29 cellular contexts compared by ENCODE assay signal in genomic region chr6:72659754-72660153, GRCh38.
"Had no signal": no experiment of that assay in that cellular context is flagged by ENCODE, and none has a peak within 500 bp of the region (broad histone marks: within the 10 kb centered on the region; RNA-seq: fewer than 3 reads in every experiment).

No MANE protein-coding gene starts in this region.

- H3K4me3 ChIP-seq: stomach, suprapubic skin, testis, thoracic aorta, thyroid gland, tibial artery, tibial nerve, transverse colon, upper lobe of left lung, upper lobe of right lung, uterus, vagina had no signal

- H3K36me3 Mint-ChIP-seq: stimulated activated effector memory CD8-positive, alpha-beta T cell treated with anti-CD3 and anti-CD28 coated beads, Interleukin-12 subunit alpha, Interleukin-12 subunit beta, amount 100 ng/mL, for 72 hours; type B pancreatic cell had no signal

- H3K9me3 Mint-ChIP-seq: stimulated activated effector memory CD8-positive, alpha-beta T cell treated with anti-CD3 and anti-CD28 coated beads, Interleukin-12 subunit alpha, Interleukin-12 subunit beta, amount 100 ng/mL, for 72 hours; stimulated activated memory B cell treated with anti-CD40 and anti-IgM and Interleukin-4, amounts not matched to agents 10 μg/mL and 1 μg/mL and 100 μg/mL, for 72 hours; stimulated activated naive B cell treated with anti-CD40 and anti-IgM and Interleukin-4, amounts not matched to agents 10 μg/mL and 1 μg/mL and 100 μg/mL, for 72 hours; stimulated activated naive CD8-positive, alpha-beta T cell treated with anti-CD3 and anti-CD28 coated beads, Interleukin-15, amount 100 ng/mL, for 72 hours; stimulated activated naive CD8-positive, alpha-beta T cell treated with anti-CD3 and anti-CD28 coated beads, Interleukin-15, Interleukin-2, amounts not matched to agents 100 ng/mL and 50 ng/mL, for 24 hours; type B pancreatic cell had no signal

- H3K27me3 Mint-ChIP-seq: stimulated activated memory B cell treated with anti-CD40 and anti-IgM and Interleukin-4, amounts not matched to agents 10 μg/mL and 1 μg/mL and 100 μg/mL, for 72 hours; stimulated activated naive B cell treated with anti-CD40 and anti-IgM and Interleukin-4, amounts not matched to agents 10 μg/mL and 1 μg/mL and 100 μg/mL, for 72 hours; stimulated activated naive CD8-positive, alpha-beta T cell treated with anti-CD3 and anti-CD28 coated beads, Interleukin-15, amount 100 ng/mL, for 72 hours; stimulated activated naive CD8-positive, alpha-beta T cell treated with anti-CD3 and anti-CD28 coated beads, Interleukin-15, Interleukin-2, amounts not matched to agents 100 ng/mL and 50 ng/mL, for 24 hours; type B pancreatic cell had no signal

- H3K27ac Mint-ChIP-seq: stimulated activated effector memory CD8-positive, alpha-beta T cell treated with anti-CD3 and anti-CD28 coated beads, Interleukin-12 subunit alpha, Interleukin-12 subunit beta, amount 100 ng/mL, for 72 hours; stimulated activated memory B cell treated with anti-CD40 and anti-IgM and Interleukin-4, amounts not matched to agents 10 μg/mL and 1 μg/mL and 100 μg/mL, for 72 hours; stimulated activated naive B cell treated with anti-CD40 and anti-IgM and Interleukin-4, amounts not matched to agents 10 μg/mL and 1 μg/mL and 100 μg/mL, for 72 hours; stimulated activated naive CD8-positive, alpha-beta T cell treated with anti-CD3 and anti-CD28 coated beads, Interleukin-15, amount 100 ng/mL, for 72 hours; stimulated activated naive CD8-positive, alpha-beta T cell treated with anti-CD3 and anti-CD28 coated beads, Interleukin-15, Interleukin-2, amounts not matched to agents 100 ng/mL and 50 ng/mL, for 24 hours; type B pancreatic cell had no signal

- H3K4me1 Mint-ChIP-seq: stimulated activated effector memory CD8-positive, alpha-beta T cell treated with anti-CD3 and anti-CD28 coated beads, Interleukin-12 subunit alpha, Interleukin-12 subunit beta, amount 100 ng/mL, for 72 hours; stimulated activated naive CD8-positive, alpha-beta T cell treated with anti-CD3 and anti-CD28 coated beads, Interleukin-15, amount 100 ng/mL, for 72 hours had no signal

- H3K4me3 Mint-ChIP-seq: stimulated activated effector memory CD8-positive, alpha-beta T cell treated with anti-CD3 and anti-CD28 coated beads, Interleukin-12 subunit alpha, Interleukin-12 subunit beta, amount 100 ng/mL, for 72 hours; stimulated activated memory B cell treated with anti-CD40 and anti-IgM and Interleukin-4, amounts not matched to agents 10 μg/mL and 1 μg/mL and 100 μg/mL, for 72 hours; stimulated activated naive B cell treated with anti-CD40 and anti-IgM and Interleukin-4, amounts not matched to agents 10 μg/mL and 1 μg/mL and 100 μg/mL, for 72 hours; stimulated activated naive CD8-positive, alpha-beta T cell treated with anti-CD3 and anti-CD28 coated beads, Interleukin-15, amount 100 ng/mL, for 72 hours; stimulated activated naive CD8-positive, alpha-beta T cell treated with anti-CD3 and anti-CD28 coated beads, Interleukin-15, Interleukin-2, amounts not matched to agents 100 ng/mL and 50 ng/mL, for 24 hours; type B pancreatic cell had no signal

- H3K27me3 ChIP-seq: stomach, suprapubic skin, testis, thyroid gland, tibial artery, tibial nerve, transverse colon, upper lobe of left lung, upper lobe of right lung, uterus, vagina had no signal

- H3K9me3 ChIP-seq: stomach, suprapubic skin, testis, thoracic aorta, thyroid gland, tibial artery, tibial nerve, transverse colon, upper lobe of left lung, upper lobe of right lung, uterus, vagina had no signal

- ATAC-seq: stimulated activated effector memory CD8-positive, alpha-beta T cell treated with anti-CD3 and anti-CD28 coated beads, Interleukin-12 subunit alpha, Interleukin-12 subunit beta, amount 100 ng/mL, for 72 hours; stimulated activated memory B cell treated with anti-CD40 and anti-IgM and Interleukin-4, amounts not matched to agents 10 μg/mL and 1 μg/mL and 100 μg/mL, for 72 hours; stimulated activated naive B cell treated with anti-CD40 and anti-IgM and Interleukin-4, amounts not matched to agents 10 μg/mL and 1 μg/mL and 100 μg/mL, for 72 hours; stimulated activated naive CD8-positive, alpha-beta T cell treated with anti-CD3 and anti-CD28 coated beads, Interleukin-15, amount 100 ng/mL, for 72 hours; stimulated activated naive CD8-positive, alpha-beta T cell treated with anti-CD3 and anti-CD28 coated beads, Interleukin-15, Interleukin-2, amounts not matched to agents 100 U/mL and 50 U/mL, for 24 hours; upper lobe of right lung had no signal

- FAIRE-seq: urothelium cell line had no signal

- H3K36me3 ChIP-seq: stomach, suprapubic skin, thoracic aorta, thyroid gland, tibial artery, tibial nerve, transverse colon, upper lobe of left lung, upper lobe of right lung, uterus, vagina had no signal

- DNase-seq: stimulated activated CD4-positive, alpha-beta T cell treated with anti-CD3 and anti-CD28 coated beads, Interleukin-2, amount 100 ng/mL, for 48 hours; stimulated activated CD4-positive, alpha-beta T cell treated with anti-CD3 and anti-CD28 coated beads, Interleukin-4, amount 100 ng/mL, for 1 hour; stimulated activated CD4-positive, alpha-beta T cell treated with anti-CD3 and anti-CD28 coated beads, Interleukin-4, amount 100 ng/mL, for 24 hours; stimulated activated CD4-positive, alpha-beta T cell treated with anti-CD3 and anti-CD28 coated beads, Interleukin-4, amount 100 ng/mL, for 4 hours; stimulated activated CD8-positive, alpha-beta memory T cell treated with anti-CD3 and anti-CD28 coated beads, Interleukin-4, amount 100 ng/mL, for 48 hours; stimulated activated naive B cell treated with anti-CD40 and anti-IgM and Interleukin-4, amounts not matched to agents 10 μg/mL and 1 μg/mL and 100 μg/mL, for 72 hours; stimulated activated naive CD4-positive, alpha-beta T cell; stimulated activated naive CD4-positive, alpha-beta T cell treated with Interleukin-2 at 50 U/mL for 16 hours; stimulated activated naive CD8-positive, alpha-beta T cell treated with anti-CD3 and anti-CD28 coated beads, Interleukin-15, amount 100 ng/mL, for 72 hours; stimulated activated naive CD8-positive, alpha-beta T cell treated with anti-CD3 and anti-CD28 coated beads, Interleukin-15, Interleukin-2, amounts not matched to agents 100 U/mL and 50 U/mL, for 24 hours; stomach; substantia nigra; testis; thyroid gland; tibial artery; transverse colon; trophoblast cell; upper lobe of left lung; upper lobe of right lung; uterus had no signal

- H3K4me1 ChIP-seq: stomach, suprapubic skin, testis, thyroid gland, tibial artery, tibial nerve, transverse colon, upper lobe of left lung, upper lobe of right lung, uterus, vagina had no signal

- H3K27ac ChIP-seq: stomach, suprapubic skin, testis, thoracic aorta, thyroid gland, tibial artery, tibial nerve, transverse colon, upper lobe of left lung, upper lobe of right lung, uterus, vagina had no signal
